ENCODE assay signal across 2 cellular contexts in the genomic region with DNA sequence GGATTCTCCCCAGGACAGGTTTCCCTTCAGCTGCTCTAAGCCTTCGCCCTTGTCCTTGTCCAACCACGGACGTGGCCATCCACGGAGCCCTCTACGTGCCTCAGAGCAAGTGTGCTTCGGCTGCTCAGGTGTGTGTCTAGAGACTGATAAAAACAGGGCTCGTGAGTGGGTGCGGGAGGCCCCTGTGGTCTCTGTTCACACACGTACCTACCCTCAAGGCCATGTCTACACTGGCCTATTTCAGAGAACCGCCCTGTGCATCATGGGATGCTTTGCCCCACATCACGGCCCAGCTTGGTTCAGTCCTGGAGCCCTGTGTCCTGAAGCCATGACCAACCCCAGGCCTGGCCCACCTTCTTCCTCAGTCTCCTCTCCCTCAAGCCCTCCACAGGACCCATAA.
TF ChIP-seq lines count a peak whose summit lies in the region.

No MANE protein-coding gene starts in this region.

TF ChIP-seq in HCT116, 20 proteins besides CTCF, POLR2A, EP300 and RAD21:
- TF ChIP-seq, protein P1, sequence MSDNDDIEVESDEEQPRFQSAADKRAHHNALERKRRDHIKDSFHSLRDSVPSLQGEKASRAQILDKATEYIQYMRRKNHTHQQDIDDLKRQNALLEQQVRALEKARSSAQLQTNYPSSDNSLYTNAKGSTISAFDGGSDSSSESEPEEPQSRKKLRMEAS (IDR thresholded peaks at IDR 0.05), result no peak
- TF ChIP-seq, protein P2, sequence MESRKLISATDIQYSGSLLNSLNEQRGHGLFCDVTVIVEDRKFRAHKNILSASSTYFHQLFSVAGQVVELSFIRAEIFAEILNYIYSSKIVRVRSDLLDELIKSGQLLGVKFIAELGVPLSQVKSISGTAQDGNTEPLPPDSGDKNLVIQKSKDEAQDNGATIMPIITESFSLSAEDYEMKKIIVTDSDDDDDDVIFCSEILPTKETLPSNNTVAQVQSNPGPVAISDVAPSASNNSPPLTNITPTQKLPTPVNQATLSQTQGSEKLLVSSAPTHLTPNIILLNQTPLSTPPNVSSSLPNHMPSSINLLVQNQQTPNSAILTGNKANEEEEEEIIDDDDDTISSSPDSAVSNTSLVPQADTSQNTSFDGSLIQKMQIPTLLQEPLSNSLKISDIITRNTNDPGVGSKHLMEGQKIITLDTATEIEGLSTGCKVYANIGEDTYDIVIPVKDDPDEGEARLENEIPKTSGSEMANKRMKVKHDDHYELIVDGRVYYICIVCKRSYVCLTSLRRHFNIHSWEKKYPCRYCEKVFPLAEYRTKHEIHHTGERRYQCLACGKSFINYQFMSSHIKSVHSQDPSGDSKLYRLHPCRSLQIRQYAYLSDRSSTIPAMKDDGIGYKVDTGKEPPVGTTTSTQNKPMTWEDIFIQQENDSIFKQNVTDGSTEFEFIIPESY (IDR thresholded peaks at IDR 0.05; ENCODE audit: extremely low read depth, insufficient replicate concordance, low read length), result no peak
- TF ChIP-seq, protein P3, sequence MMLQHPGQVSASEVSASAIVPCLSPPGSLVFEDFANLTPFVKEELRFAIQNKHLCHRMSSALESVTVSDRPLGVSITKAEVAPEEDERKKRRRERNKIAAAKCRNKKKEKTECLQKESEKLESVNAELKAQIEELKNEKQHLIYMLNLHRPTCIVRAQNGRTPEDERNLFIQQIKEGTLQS (IDR thresholded peaks at IDR 0.05), result no peak
- TF ChIP-seq FOSL1 (IDR thresholded peaks at IDR 0.05; ENCODE audit: low read depth) (no peak), ZFX (IDR thresholded peaks at IDR 0.05) (no peak), ELF1 (IDR thresholded peaks at IDR 0.05; ENCODE audit: borderline replicate concordance, low read depth) (no peak), CBX3 (IDR thresholded peaks at IDR 0.05; ENCODE audit: low read depth) (no peak), POLR2AphosphoS5 (IDR thresholded peaks at IDR 0.05; ENCODE audit: low read depth, low read length) (no peak), SRF (IDR thresholded peaks at IDR 0.05; ENCODE audit: low read depth) (no peak), SP1 (IDR thresholded peaks at IDR 0.05; ENCODE audit: low read depth) (no peak), EZH2 (IDR thresholded peaks at IDR 0.05) (no peak), TCF7L2 (IDR thresholded peaks at IDR 0.05; ENCODE audit: borderline replicate concordance, extremely low read depth, insufficient read depth, insufficient read length) (no peak), JUND (IDR thresholded peaks at IDR 0.05) (no peak)

TF ChIP-seq in HepG2, 621 proteins besides CTCF, POLR2A, EP300 and RAD21:
- TF ChIP-seq, protein P4, sequence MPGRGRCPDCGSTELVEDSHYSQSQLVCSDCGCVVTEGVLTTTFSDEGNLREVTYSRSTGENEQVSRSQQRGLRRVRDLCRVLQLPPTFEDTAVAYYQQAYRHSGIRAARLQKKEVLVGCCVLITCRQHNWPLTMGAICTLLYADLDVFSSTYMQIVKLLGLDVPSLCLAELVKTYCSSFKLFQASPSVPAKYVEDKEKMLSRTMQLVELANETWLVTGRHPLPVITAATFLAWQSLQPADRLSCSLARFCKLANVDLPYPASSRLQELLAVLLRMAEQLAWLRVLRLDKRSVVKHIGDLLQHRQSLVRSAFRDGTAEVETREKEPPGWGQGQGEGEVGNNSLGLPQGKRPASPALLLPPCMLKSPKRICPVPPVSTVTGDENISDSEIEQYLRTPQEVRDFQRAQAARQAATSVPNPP (CRISPR knock-in tag; IDR thresholded peaks at IDR 0.05), result no peak
- TF ChIP-seq FOXJ3 (CRISPR knock-in tag; IDR thresholded peaks at IDR 0.05; ENCODE audit: borderline replicate concordance), result no peak
- no peak for TF ChIP-seq RNF2 (conservative IDR thresholded peaks at IDR 0.05; ENCODE audit: low read depth)
- no peak for TF ChIP-seq JUND (CRISPR knock-in tag; IDR thresholded peaks at IDR 0.05)
- TF ChIP-seq ZNF782 (CRISPR knock-in tag; IDR thresholded peaks at IDR 0.05; ENCODE audit: borderline replicate concordance), result no peak
- no peak for TF ChIP-seq ZNF747 (CRISPR knock-in tag; IDR thresholded peaks at IDR 0.05; ENCODE audit: borderline replicate concordance)
- no peak for TF ChIP-seq ZNF577 (CRISPR knock-in tag; IDR thresholded peaks at IDR 0.05; ENCODE audit: borderline replicate concordance, low read depth)
- no peak for TF ChIP-seq HOXA3 (CRISPR knock-in tag; IDR thresholded peaks at IDR 0.05)
- no peak for TF ChIP-seq ISX (CRISPR knock-in tag; conservative IDR thresholded peaks at IDR 0.05)
- TF ChIP-seq, protein P5, sequence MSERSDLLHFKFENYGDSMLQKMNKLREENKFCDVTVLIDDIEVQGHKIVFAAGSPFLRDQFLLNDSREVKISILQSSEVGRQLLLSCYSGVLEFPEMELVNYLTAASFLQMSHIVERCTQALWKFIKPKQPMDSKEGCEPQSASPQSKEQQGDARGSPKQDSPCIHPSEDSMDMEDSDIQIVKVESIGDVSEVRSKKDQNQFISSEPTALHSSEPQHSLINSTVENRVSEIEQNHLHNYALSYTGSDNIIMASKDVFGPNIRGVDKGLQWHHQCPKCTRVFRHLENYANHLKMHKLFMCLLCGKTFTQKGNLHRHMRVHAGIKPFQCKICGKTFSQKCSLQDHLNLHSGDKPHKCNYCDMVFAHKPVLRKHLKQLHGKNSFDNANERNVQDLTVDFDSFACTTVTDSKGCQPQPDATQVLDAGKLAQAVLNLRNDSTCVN (CRISPR knock-in tag; IDR thresholded peaks at IDR 0.05; ENCODE audit: borderline replicate concordance), result no peak
- TF ChIP-seq RFXANK (CRISPR knock-in tag; IDR thresholded peaks at IDR 0.05), result no peak
- TF ChIP-seq, protein P6, sequence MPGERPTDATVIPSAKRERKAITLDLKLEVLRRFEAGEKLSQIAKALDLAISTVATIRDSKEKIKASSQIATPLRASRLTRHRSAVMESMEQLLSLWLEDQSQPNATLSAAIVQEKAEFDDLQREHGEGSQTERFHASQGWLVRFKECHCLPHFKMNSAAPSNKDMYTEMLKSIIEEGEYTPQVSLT (CRISPR knock-in tag; IDR thresholded peaks at IDR 0.05; ENCODE audit: borderline replicate concordance, low read depth), result no peak
- TF ChIP-seq, protein P7, sequence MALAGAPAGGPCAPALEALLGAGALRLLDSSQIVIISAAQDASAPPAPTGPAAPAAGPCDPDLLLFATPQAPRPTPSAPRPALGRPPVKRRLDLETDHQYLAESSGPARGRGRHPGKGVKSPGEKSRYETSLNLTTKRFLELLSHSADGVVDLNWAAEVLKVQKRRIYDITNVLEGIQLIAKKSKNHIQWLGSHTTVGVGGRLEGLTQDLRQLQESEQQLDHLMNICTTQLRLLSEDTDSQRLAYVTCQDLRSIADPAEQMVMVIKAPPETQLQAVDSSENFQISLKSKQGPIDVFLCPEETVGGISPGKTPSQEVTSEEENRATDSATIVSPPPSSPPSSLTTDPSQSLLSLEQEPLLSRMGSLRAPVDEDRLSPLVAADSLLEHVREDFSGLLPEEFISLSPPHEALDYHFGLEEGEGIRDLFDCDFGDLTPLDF (CRISPR knock-in tag; IDR thresholded peaks at IDR 0.05), result no peak
- no peak for TF ChIP-seq ZNF709 (CRISPR knock-in tag; IDR thresholded peaks at IDR 0.05)
- TF ChIP-seq ZNF232 (CRISPR knock-in tag; IDR thresholded peaks at IDR 0.05; ENCODE audit: borderline replicate concordance), result no peak
- TF ChIP-seq ONECUT2 (CRISPR knock-in tag; IDR thresholded peaks at IDR 0.05), result no peak
- TF ChIP-seq, protein P8, sequence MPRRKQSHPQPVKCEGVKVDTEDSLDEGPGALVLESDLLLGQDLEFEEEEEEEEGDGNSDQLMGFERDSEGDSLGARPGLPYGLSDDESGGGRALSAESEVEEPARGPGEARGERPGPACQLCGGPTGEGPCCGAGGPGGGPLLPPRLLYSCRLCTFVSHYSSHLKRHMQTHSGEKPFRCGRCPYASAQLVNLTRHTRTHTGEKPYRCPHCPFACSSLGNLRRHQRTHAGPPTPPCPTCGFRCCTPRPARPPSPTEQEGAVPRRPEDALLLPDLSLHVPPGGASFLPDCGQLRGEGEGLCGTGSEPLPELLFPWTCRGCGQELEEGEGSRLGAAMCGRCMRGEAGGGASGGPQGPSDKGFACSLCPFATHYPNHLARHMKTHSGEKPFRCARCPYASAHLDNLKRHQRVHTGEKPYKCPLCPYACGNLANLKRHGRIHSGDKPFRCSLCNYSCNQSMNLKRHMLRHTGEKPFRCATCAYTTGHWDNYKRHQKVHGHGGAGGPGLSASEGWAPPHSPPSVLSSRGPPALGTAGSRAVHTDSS (CRISPR knock-in tag; conservative IDR thresholded peaks at IDR 0.05), result no peak
TF ChIP-seq in HepG2: peak in this region for 0.
